Comparison of ENCODE assay signal across 8 cellular contexts in genomic region chr7:19051767-19052375, GRCh38.
DNase-seq lines count a peak whose midpoint lies in the region; ATAC-seq, FAIRE-seq and TF ChIP-seq lines count a peak whose summit lies in the region.

No MANE protein-coding gene starts in this region.

- no peak for TF ChIP-seq POLR2A in ovary (IDR thresholded peaks at IDR 0.05)

- H3K27me3 ChIP-seq in NT2/D1 (ENCODE audit: insufficient read depth, insufficient read length): no peaks in the 10 kb centered on the region
- no peaks in the 10 kb centered on the region for H3K27me3 ChIP-seq in bronchial epithelial cell (ENCODE audit: control insufficient read depth, insufficient read depth, low read length)
- no peaks in the 10 kb centered on the region for H3K27me3 ChIP-seq in ovary

- no peaks in the 10 kb centered on the region for H3K4me1 ChIP-seq in NT2/D1 (ENCODE audit: insufficient read depth, insufficient read length)
- no peaks in the 10 kb centered on the region for H3K4me1 ChIP-seq in mucosa of descending colon (ENCODE audit: low read depth)
- H3K4me1 ChIP-seq in ovary (ENCODE audit: insufficient read depth): no peaks in the 10 kb centered on the region

- no peak for TF ChIP-seq EP300 in ovary (IDR thresholded peaks at IDR 0.05)

- H3K4me3 ChIP-seq in NT2/D1 (ENCODE audit: insufficient read length, low read depth) (no peak overlapping the region), bronchial epithelial cell (ENCODE audit: low read depth, low read length) (no peak overlapping the region), mucosa of descending colon (no peak overlapping the region), ovary (no peak overlapping the region)

- no peak for FAIRE-seq in bronchial epithelial cell (lab: Jason Lieb, UNC)

- no peak overlapping the region for H3K9ac ChIP-seq in NT2/D1 (ENCODE audit: insufficient read length, low read depth)

- TF ChIP-seq CTCF in bronchial epithelial cell (IDR thresholded peaks at IDR 0.05; ENCODE audit: insufficient read depth, low read length, severe bottlenecking) (peak; percentile 62), mucosa of descending colon (IDR thresholded peaks at IDR 0.05) (peak; percentile 63), ovary (IDR thresholded peaks at IDR 0.05) (no peak)

- no peak overlapping the region for H3K27ac ChIP-seq in ovary

- 66 to 70% (median 68%) methylated on average over 7 of the region's 7 CpGs for WGBS in ovary, 3 donors

- H3K9me3 ChIP-seq in NT2/D1 (ENCODE audit: insufficient read depth, low read length): no peaks in the 10 kb centered on the region; the same call in 1 of the 2 replicates
- H3K9me3 ChIP-seq in mucosa of descending colon: no peaks in the 10 kb centered on the region
- no peaks in the 10 kb centered on the region for H3K9me3 ChIP-seq in ovary

- H3K36me3 ChIP-seq in NT2/D1 (ENCODE audit: insufficient read depth, insufficient read length, low read length) (no peaks in the 10 kb centered on the region), bronchial epithelial cell (ENCODE audit: control insufficient read depth, insufficient read depth, low read length) (no peaks in the 10 kb centered on the region), mucosa of descending colon (ENCODE audit: low read depth) (no peaks in the 10 kb centered on the region), ovary (no peaks in the 10 kb centered on the region)

- DNase-seq in D341Med (ENCODE audit: low spot score): peak; percentile 41
- DNase-seq in NT2/D1 (ENCODE audit: low read depth, low spot score): peak; percentile 35
- DNase-seq in bronchial epithelial cell (ENCODE audit: low read depth): peak; percentile 44
- peak in 1 of 3 donors; percentile 65 for DNase-seq in mucosa of descending colon
- DNase-seq in T-helper 1 cell: no peak
- DNase-seq in ovary: no peak

- ATAC-seq in GM18520 (IDR thresholded peaks at IDR 0.05; ENCODE audit: unreplicated experiment): peak; percentile 67
- peak; percentile 91 for ATAC-seq in HG03025 (IDR thresholded peaks at IDR 0.05; ENCODE audit: low FRiP score, unreplicated experiment)
- ATAC-seq in mucosa of descending colon: peak; percentile 41

- intact Hi-C loops in mucosa of descending colon (cut with DNase I, micrococcal nuclease): no loop called here
- intact Hi-C loops in ovary (cut with DNase I): no loop called here

Comparison
In these comparisons a context has a peak if more than half of its experiments do, and no peak if none do; other contexts are left out.
1. DNase-seq: peak in D341Med (single experiment), NT2/D1 (single experiment) and bronchial epithelial cell (single experiment); none in T-helper 1 cell (0 of 5) and ovary (0 of 5).
2. ATAC-seq: peak in every context shown above with its lines; median percentile 91 in HG03025; 67 in GM18520; 41 in mucosa of descending colon.
3. CTCF ChIP-seq: peak in bronchial epithelial cell (single experiment) and mucosa of descending colon (single experiment); none in ovary (0 of 3).